Comparison of ENCODE assay signal across 16 cellular contexts in the genomic region with DNA sequence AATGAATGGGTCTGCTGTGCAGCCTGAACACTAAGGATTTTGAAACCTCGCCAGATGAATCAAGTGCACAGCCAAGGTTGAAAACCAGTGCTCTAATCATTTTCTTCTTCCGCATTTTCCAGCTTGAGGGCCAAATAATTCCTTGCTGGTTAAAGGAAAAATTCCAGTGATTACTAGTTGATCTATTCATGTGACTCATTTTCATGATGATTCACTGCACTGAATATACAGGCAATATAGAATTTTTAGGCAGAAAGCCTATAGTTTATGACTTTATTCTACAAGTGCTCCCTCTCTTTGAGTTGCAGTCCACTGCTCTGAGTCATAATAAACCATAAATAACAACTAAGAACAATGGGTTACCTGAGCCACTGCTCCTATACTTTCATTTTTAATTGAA.
DNase-seq lines count a peak whose midpoint lies in the region; ATAC-seq and TF ChIP-seq lines count a peak whose summit lies in the region.
"Had no signal": no experiment of that assay in that cellular context is flagged by ENCODE, and none has a peak within 500 bp of the region (broad histone marks: within the 10 kb centered on the region; RNA-seq: fewer than 3 reads in every experiment).

No MANE protein-coding gene starts in this region.

- H3K4me1 ChIP-seq in HCT116 (ENCODE audit: control insufficient read depth in 1 of 2, insufficient read depth in 2 of 2, low read length in 2 of 2), result peaks cover 16 to 32% of the 10 kb centered on the region in 2 experiments
- H3K4me1 ChIP-seq in foreskin keratinocyte, result no peaks in the 10 kb centered on the region
- H3K4me1 ChIP-seq in lower lobe of right lung, result no peaks in the 10 kb centered on the region

- no peak for TF ChIP-seq POLR2A in HCT116 (IDR thresholded peaks at IDR 0.05; ENCODE audit: borderline replicate concordance, extremely low read depth, insufficient read depth, insufficient read length)

- peak overlapping the region; percentile 72 for H3K4me2 ChIP-seq in HCT116 (ENCODE audit: low read length)
- H3K4me2 ChIP-seq: PC-9 had no signal

- intact Hi-C loops in HCT116 (cut with micrococcal nuclease) (no loop called here), lower lobe of right lung (cut with DNase I) (no loop called here)

- 0 out of 2 replicates have a peak overlapping the region, but pooled peaks have one; percentile 9 for H3K9ac ChIP-seq in HCT116 (ENCODE audit: low read length)

- TF ChIP-seq CTCF in HCT116 (IDR thresholded peaks at IDR 0.05 in 2 of 3, conservative IDR thresholded peaks at IDR 0.05 in 1 of 3; ENCODE audit: borderline replicate concordance in 1 of 3, insufficient read depth in 1 of 3, low read depth in 2 of 3, low read length in 2 of 3) (no peak), foreskin keratinocyte (conservative IDR thresholded peaks at IDR 0.05) (no peak), lower lobe of right lung (IDR thresholded peaks at IDR 0.05) (no peak)

- H3K9me3 ChIP-seq in HCT116 (ENCODE audit: control insufficient read depth in 1 of 2, insufficient read depth in 1 of 2, low read depth in 1 of 2, low read length in 2 of 2), result no peaks in the 10 kb centered on the region
- H3K9me3 ChIP-seq in lower lobe of right lung, result no peaks in the 10 kb centered on the region

- RAD21 ChIA-PET in HCT116 (lab: Charles Lee; ENCODE audit: low non-redundant PET in 1 of 2, low total read pairs in 2 of 2, uncharacterized antibody in 2 of 2, unreplicated experiment in 2 of 2), result no interaction called here

- DNase-seq in ACHN, result peak; percentile 59
- peak; percentile 68 for DNase-seq in HCT116 (ENCODE audit: low read depth, low spot score)
- peak; percentile 32 for DNase-seq in RPMI7951 (ENCODE audit: low read depth)
- DNase-seq in foreskin keratinocyte, result peak; percentile 23 to 53
- no peak for DNase-seq in lower lobe of right lung
- DNase-seq: NCI-H146, NCI-H2081 treated with DMSO at 0.1 percent for 48 hours, NCI-H226, NCI-H526, SHP77 treated with DMSO at 0.1 percent for 48 hours, T-helper 2 cell had no signal

- H3K27ac ChIP-seq in HCT116 (ENCODE audit: low read depth, low read length), result peak overlapping the region; percentile 65; the same call in 1 of the 2 replicates
- no peak overlapping the region for H3K27ac ChIP-seq in foreskin keratinocyte
- no peak overlapping the region for H3K27ac ChIP-seq in lower lobe of right lung
- H3K27ac ChIP-seq: PC-9 had no signal

- in situ Hi-C loops in ACHN (cut with HindIII; ENCODE audit: low pct_ligation_motif_present, low pct_unique_long_range_greater_than_20kb, low sequenced_read_pairs), result no loop called here

- H3K4me3 ChIP-seq in HCT116 (replicated peaks in 1 of 2; ENCODE audit: low read depth in 1 of 2, low read length in 2 of 2) (peak overlapping the region; percentile 6 to 35), lower lobe of right lung (no peak overlapping the region)
- H3K4me3 ChIP-seq: GM12878, PC-9 had no signal

- H3K36me3 ChIP-seq in HCT116 (ENCODE audit: control insufficient read depth in 1 of 2, insufficient read depth in 2 of 2, low read length in 2 of 2) (no peaks in the 10 kb centered on the region), lower lobe of right lung (no peaks in the 10 kb centered on the region)

- POLR2A ChIA-PET in HCT116 (lab: Charles Lee), result no interaction called here

- TF ChIP-seq RAD21 in HCT116 (IDR thresholded peaks at IDR 0.05; ENCODE audit: low read depth), result no peak

- H3K79me2 ChIP-seq in HCT116 (ENCODE audit: insufficient read depth, low read length), result no peaks in the 10 kb centered on the region

- H3K9me2 ChIP-seq in HCT116 (ENCODE audit: insufficient read depth), result no peaks in the 10 kb centered on the region

- no peaks in the 10 kb centered on the region for H3K27me3 ChIP-seq in HCT116 (ENCODE audit: insufficient read depth, low read length)
- no peaks in the 10 kb centered on the region for H3K27me3 ChIP-seq in foreskin keratinocyte
- H3K27me3 ChIP-seq in lower lobe of right lung (ENCODE audit: low read depth), result no peaks in the 10 kb centered on the region

- ATAC-seq in HCT116, result peak; percentile 73
- peak; percentile 42 for ATAC-seq in foreskin keratinocyte
- no peak for ATAC-seq in lower lobe of right lung
- no peak for ATAC-seq in GM21390 (IDR thresholded peaks at IDR 0.05; ENCODE audit: unreplicated experiment)
- no peak for ATAC-seq in GM21528 (IDR thresholded peaks at IDR 0.05; ENCODE audit: low FRiP score, unreplicated experiment)
- ATAC-seq: GM12878, HepG2 had no signal

- H4K20me1 ChIP-seq in HCT116 (ENCODE audit: insufficient read depth), result no peaks in the 10 kb centered on the region

- BruUV-seq in HCT116 (replicated peaks; lab: Mats Ljungman, UMichigan), result no TSS peak

- no peak overlapping the region for H2AFZ ChIP-seq in HCT116 (ENCODE audit: low read depth, low read length, poor library complexity, severe bottlenecking)
- H2AFZ ChIP-seq: PC-9 had no signal

- CTCF ChIA-PET in HCT116 (lab: Charles Lee), result no interaction called here

TF ChIP-seq in HCT116, 20 proteins besides CTCF, POLR2A, EP300 and RAD21:
- TF ChIP-seq SIN3A (IDR thresholded peaks at IDR 0.05; ENCODE audit: low read depth), result no peak
- TF ChIP-seq ELF1 (IDR thresholded peaks at IDR 0.05; ENCODE audit: borderline replicate concordance, low read depth), result peak; percentile 47
- no peak for TF ChIP-seq EZH2phosphoT487 (IDR thresholded peaks at IDR 0.05; ENCODE audit: borderline replicate concordance)
- TF ChIP-seq, protein P1, sequence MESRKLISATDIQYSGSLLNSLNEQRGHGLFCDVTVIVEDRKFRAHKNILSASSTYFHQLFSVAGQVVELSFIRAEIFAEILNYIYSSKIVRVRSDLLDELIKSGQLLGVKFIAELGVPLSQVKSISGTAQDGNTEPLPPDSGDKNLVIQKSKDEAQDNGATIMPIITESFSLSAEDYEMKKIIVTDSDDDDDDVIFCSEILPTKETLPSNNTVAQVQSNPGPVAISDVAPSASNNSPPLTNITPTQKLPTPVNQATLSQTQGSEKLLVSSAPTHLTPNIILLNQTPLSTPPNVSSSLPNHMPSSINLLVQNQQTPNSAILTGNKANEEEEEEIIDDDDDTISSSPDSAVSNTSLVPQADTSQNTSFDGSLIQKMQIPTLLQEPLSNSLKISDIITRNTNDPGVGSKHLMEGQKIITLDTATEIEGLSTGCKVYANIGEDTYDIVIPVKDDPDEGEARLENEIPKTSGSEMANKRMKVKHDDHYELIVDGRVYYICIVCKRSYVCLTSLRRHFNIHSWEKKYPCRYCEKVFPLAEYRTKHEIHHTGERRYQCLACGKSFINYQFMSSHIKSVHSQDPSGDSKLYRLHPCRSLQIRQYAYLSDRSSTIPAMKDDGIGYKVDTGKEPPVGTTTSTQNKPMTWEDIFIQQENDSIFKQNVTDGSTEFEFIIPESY (IDR thresholded peaks at IDR 0.05; ENCODE audit: extremely low read depth, insufficient replicate concordance, low read length), result no peak
- peak; percentile 81 for TF ChIP-seq FOSL1 (IDR thresholded peaks at IDR 0.05; ENCODE audit: low read depth)
- no peak for TF ChIP-seq CEBPB (IDR thresholded peaks at IDR 0.05; ENCODE audit: low read depth)
- no peak for TF ChIP-seq TCF7L2 (IDR thresholded peaks at IDR 0.05; ENCODE audit: borderline replicate concordance, extremely low read depth, insufficient read depth, insufficient read length)
- peak; percentile 69 for TF ChIP-seq SP1 (IDR thresholded peaks at IDR 0.05; ENCODE audit: low read depth)
- no peak for TF ChIP-seq SRF (IDR thresholded peaks at IDR 0.05; ENCODE audit: low read depth)
- TF ChIP-seq, protein P2, sequence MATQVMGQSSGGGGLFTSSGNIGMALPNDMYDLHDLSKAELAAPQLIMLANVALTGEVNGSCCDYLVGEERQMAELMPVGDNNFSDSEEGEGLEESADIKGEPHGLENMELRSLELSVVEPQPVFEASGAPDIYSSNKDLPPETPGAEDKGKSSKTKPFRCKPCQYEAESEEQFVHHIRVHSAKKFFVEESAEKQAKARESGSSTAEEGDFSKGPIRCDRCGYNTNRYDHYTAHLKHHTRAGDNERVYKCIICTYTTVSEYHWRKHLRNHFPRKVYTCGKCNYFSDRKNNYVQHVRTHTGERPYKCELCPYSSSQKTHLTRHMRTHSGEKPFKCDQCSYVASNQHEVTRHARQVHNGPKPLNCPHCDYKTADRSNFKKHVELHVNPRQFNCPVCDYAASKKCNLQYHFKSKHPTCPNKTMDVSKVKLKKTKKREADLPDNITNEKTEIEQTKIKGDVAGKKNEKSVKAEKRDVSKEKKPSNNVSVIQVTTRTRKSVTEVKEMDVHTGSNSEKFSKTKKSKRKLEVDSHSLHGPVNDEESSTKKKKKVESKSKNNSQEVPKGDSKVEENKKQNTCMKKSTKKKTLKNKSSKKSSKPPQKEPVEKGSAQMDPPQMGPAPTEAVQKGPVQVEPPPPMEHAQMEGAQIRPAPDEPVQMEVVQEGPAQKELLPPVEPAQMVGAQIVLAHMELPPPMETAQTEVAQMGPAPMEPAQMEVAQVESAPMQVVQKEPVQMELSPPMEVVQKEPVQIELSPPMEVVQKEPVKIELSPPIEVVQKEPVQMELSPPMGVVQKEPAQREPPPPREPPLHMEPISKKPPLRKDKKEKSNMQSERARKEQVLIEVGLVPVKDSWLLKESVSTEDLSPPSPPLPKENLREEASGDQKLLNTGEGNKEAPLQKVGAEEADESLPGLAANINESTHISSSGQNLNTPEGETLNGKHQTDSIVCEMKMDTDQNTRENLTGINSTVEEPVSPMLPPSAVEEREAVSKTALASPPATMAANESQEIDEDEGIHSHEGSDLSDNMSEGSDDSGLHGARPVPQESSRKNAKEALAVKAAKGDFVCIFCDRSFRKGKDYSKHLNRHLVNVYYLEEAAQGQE (IDR thresholded peaks at IDR 0.05; ENCODE audit: low read depth), result no peak
- TF ChIP-seq ZFX (IDR thresholded peaks at IDR 0.05), result no peak
- TF ChIP-seq, protein P3, sequence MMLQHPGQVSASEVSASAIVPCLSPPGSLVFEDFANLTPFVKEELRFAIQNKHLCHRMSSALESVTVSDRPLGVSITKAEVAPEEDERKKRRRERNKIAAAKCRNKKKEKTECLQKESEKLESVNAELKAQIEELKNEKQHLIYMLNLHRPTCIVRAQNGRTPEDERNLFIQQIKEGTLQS (IDR thresholded peaks at IDR 0.05), result no peak
- peak; percentile 66; the same call in 1 of the 2 replicates for TF ChIP-seq JUND (IDR thresholded peaks at IDR 0.05)

Comparison
In these comparisons a context has a peak if more than half of its experiments do, and no peak if none do; other contexts are left out.
1. ATAC-seq: peak in HCT116 (single experiment) and foreskin keratinocyte (single experiment); none in lower lobe of right lung (0 of 2), GM21390 (single experiment) and GM21528 (single experiment).